ENCODE assay signal across 25 cellular contexts in the genomic region with DNA sequence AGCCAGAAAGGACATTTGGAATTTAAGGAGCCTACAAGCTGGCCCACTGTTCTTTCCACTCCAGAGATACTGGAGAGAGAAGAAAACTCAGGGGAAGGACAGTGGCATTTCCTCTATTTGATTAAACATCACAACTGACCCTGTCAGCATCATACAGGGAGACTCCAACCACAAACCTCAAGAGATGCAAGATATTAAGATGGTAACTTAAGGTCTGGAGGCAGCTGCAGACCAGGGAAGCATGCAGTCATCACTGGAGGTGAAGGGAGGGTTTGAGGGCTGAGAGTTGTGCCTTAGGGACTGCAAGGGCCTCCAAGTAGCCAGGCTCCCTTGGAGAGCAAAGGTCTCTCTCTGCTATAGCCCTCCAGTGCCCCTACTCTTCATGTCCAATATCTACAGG.
DNase-seq lines count a peak whose midpoint lies in the region; ATAC-seq and TF ChIP-seq lines count a peak whose summit lies in the region.
"Had no signal": no experiment of that assay in that cellular context is flagged by ENCODE, and none has a peak within 500 bp of the region (broad histone marks: within the 10 kb centered on the region; RNA-seq: fewer than 3 reads in every experiment).

No MANE protein-coding gene starts in this region.

- H3K36me3 Mint-ChIP-seq in activated naive CD8-positive, alpha-beta T cell treated with anti-CD3 and anti-CD28 coated beads for 36 hours: no peaks in the 10 kb centered on the region
- H3K36me3 Mint-ChIP-seq: activated naive CD8-positive, alpha-beta T cell treated with anti-CD3 and anti-CD28 coated beads, Interleukin-2, amount 10 ng/mL, durations not matched to agents 7 days and 5 days; CD4-positive, alpha-beta memory T cell; naive thymus-derived CD8-positive, alpha-beta T cell had no signal

- H4K91ac ChIP-seq in IMR-90 (ENCODE audit: insufficient read depth, low read depth, low read length): no peak overlapping the region

- H3K18ac ChIP-seq in IMR-90 (ENCODE audit: low read depth, low read length) (no peak overlapping the region), mesendoderm (ENCODE audit: low read length) (no peak overlapping the region)

- H3K14ac ChIP-seq in IMR-90 (replicated peaks; ENCODE audit: low read depth, low read length): no peak overlapping the region

- ATAC-seq in IMR-90 (ENCODE audit: low read depth): no peak; the same call in 1 of the 2 replicates
- ATAC-seq: activated CD8-positive, alpha-beta T cell treated with anti-CD3 and anti-CD28 coated beads for 36 hours; activated T-cell treated with anti-CD3 and anti-CD28 coated beads, Interleukin-2, amount 50 U/mL, for 72 hours; naive thymus-derived CD8-positive, alpha-beta T cell; T-helper 17 cell; WTC11 had no signal

- H3K4me1 ChIP-seq in IMR-90 (ENCODE audit: control insufficient read depth, insufficient read depth, low read length): peaks cover 5% of the 10 kb centered on the region; the same call in 1 of the 2 replicates
- peaks cover 10% of the 10 kb centered on the region for H3K4me1 ChIP-seq in mesendoderm (ENCODE audit: control insufficient read depth, low read depth, low read length)
- H3K4me1 ChIP-seq: esophagus muscularis mucosa, testis had no signal

- H3K4me1 Mint-ChIP-seq in activated naive CD8-positive, alpha-beta T cell treated with anti-CD3 and anti-CD28 coated beads for 36 hours: no peaks in the 10 kb centered on the region
- H3K4me1 Mint-ChIP-seq: activated naive CD8-positive, alpha-beta T cell treated with anti-CD3 and anti-CD28 coated beads, Interleukin-2, amount 10 ng/mL, durations not matched to agents 7 days and 5 days had no signal

- H2AK9ac ChIP-seq in IMR-90 (replicated peaks; ENCODE audit: low read depth, low read length, poor library complexity): no peak overlapping the region

- H3K9ac ChIP-seq in IMR-90 (ENCODE audit: low read depth, low read length) (no peak overlapping the region), mesendoderm (ENCODE audit: low read length) (no peak overlapping the region)

- H2BK5ac ChIP-seq in IMR-90 (ENCODE audit: low read depth, low read length, poor library complexity, severe bottlenecking) (no peak overlapping the region), mesendoderm (ENCODE audit: low read length) (no peak overlapping the region)

- POLR2A ChIA-PET in IMR-90 (lab: Charles Lee; ENCODE audit: unreplicated experiment): no interaction called here

- H3K9me3 ChIP-seq in IMR-90 (ENCODE audit: control insufficient read depth, insufficient read depth, low read length): no peaks in the 10 kb centered on the region
- H3K9me3 ChIP-seq: esophagus muscularis mucosa, testis had no signal

- in situ Hi-C loops in IMR-90 (cut with MboI; ENCODE audit: low sequenced_read_pairs): no loop called here

- no TSS peak for BruUV-seq in IMR-90 (replicated peaks; lab: Mats Ljungman, UMichigan)

- no peaks in the 10 kb centered on the region for H3K36me3 ChIP-seq in IMR-90 (ENCODE audit: control insufficient read depth, insufficient read depth, low read length)
- no peaks in the 10 kb centered on the region for H3K36me3 ChIP-seq in mesendoderm (ENCODE audit: control insufficient read depth, insufficient read depth, low read length)
- H3K36me3 ChIP-seq: esophagus muscularis mucosa had no signal

- peak; percentile 58 for DNase-seq in AG08395 (ENCODE audit: low spot score)
- peak; percentile 71 for DNase-seq in IMR-90
- DNase-seq in astrocyte of the hippocampus (ENCODE audit: low read depth, low spot score): peak; percentile 28
- DNase-seq in mesendoderm: peak; percentile 11
- no peak for DNase-seq in activated CD4-positive, CD25-positive, alpha-beta regulatory T cell (lab: John Stamatoyannopoulos, UW)
- DNase-seq in coronary artery (ENCODE audit: low spot score): no peak
- DNase-seq in activated naive CD8-positive, alpha-beta T cell treated with anti-CD3 and anti-CD28 coated beads for 36 hours: no peak
- DNase-seq in activated T-cell treated with anti-CD3 and anti-CD28 coated beads, Interleukin-2, amount 50 U/mL, for 48 hours: no peak
- DNase-seq: activated CD8-positive, alpha-beta T cell treated with anti-CD3 and anti-CD28 coated beads for 36 hours; activated naive CD8-positive, alpha-beta T cell treated with anti-CD3 and anti-CD28 coated beads, Interleukin-2, amount 10 ng/mL, durations not matched to agents 7 days and 5 days; activated T-cell treated with anti-CD3 and anti-CD28 coated beads, Interleukin-2, amount 50 U/mL, for 72 hours; CD4-positive, alpha-beta memory T cell; effector CD4-positive, alpha-beta T cell; H7; head of caudate nucleus; naive thymus-derived CD8-positive, alpha-beta T cell; NCI-H1092 treated with DMSO at 0.1 percent for 48 hours; NCI-H524 treated with DMSO at 0.1 percent for 48 hours; SHP77 treated with DMSO at 0.1 percent for 48 hours; T-helper 17 cell; testis had no signal

- H4K8ac ChIP-seq in IMR-90 (ENCODE audit: low read depth in 2 of 2, low read length in 2 of 2): no peak overlapping the region
- H4K8ac ChIP-seq in mesendoderm (ENCODE audit: low read depth, low read length): no peak overlapping the region

- no peak overlapping the region for H2AFZ ChIP-seq in IMR-90 (replicated peaks; ENCODE audit: low read length, poor library complexity)

- peaks cover 5% of the 10 kb centered on the region for H4K20me1 ChIP-seq in IMR-90 (ENCODE audit: insufficient read depth, low read length)

- no peak for TF ChIP-seq POLR2A in IMR-90 (IDR thresholded peaks at IDR 0.05; ENCODE audit: low read depth, low read length)

- peaks cover 2% of the 10 kb centered on the region for H3K27me3 Mint-ChIP-seq in activated naive CD8-positive, alpha-beta T cell treated with anti-CD3 and anti-CD28 coated beads for 36 hours
- H3K27me3 Mint-ChIP-seq: progenitor cell of endocrine pancreas had no signal

- H3K4me3 ChIP-seq in IMR-90 (ENCODE audit: insufficient read depth, low read depth, low read length) (no peak overlapping the region), mesendoderm (ENCODE audit: low read length) (no peak overlapping the region), coronary artery (no peak overlapping the region)
- H3K4me3 ChIP-seq: esophagus muscularis mucosa, skin epidermis, testis had no signal

- CTCF ChIA-PET in IMR-90 (lab: Yijun Ruan, JAX): no interaction called here

- H3K56ac ChIP-seq in IMR-90 (ENCODE audit: extremely low read depth, insufficient read depth, low read length): no peak overlapping the region
- no peak overlapping the region for H3K56ac ChIP-seq in mesendoderm (ENCODE audit: low read length)

- H2BK120ac ChIP-seq in IMR-90 (ENCODE audit: low read depth, low read length) (no peak overlapping the region), mesendoderm (ENCODE audit: low read depth, low read length) (no peak overlapping the region)

- H4K5ac ChIP-seq in IMR-90 (ENCODE audit: low read depth, low read length): no peak overlapping the region
- no peak overlapping the region for H4K5ac ChIP-seq in mesendoderm (ENCODE audit: low read length)

- intact Hi-C loops in IMR-90 (cut with micrococcal nuclease): no loop called here

- H3K4me3 Mint-ChIP-seq in activated naive CD8-positive, alpha-beta T cell treated with anti-CD3 and anti-CD28 coated beads for 36 hours: no peak overlapping the region
- H3K4me3 Mint-ChIP-seq: activated CD8-positive, alpha-beta T cell treated with anti-CD3 and anti-CD28 coated beads for 36 hours; activated naive CD8-positive, alpha-beta T cell treated with anti-CD3 and anti-CD28 coated beads, Interleukin-2, amount 10 ng/mL, durations not matched to agents 7 days and 5 days; activated T-cell treated with anti-CD3 and anti-CD28 coated beads, Interleukin-2, amount 50 U/mL, for 72 hours; CD4-positive, alpha-beta memory T cell; naive thymus-derived CD8-positive, alpha-beta T cell; T-helper 17 cell; WTC11 had no signal

- H3K4ac ChIP-seq in IMR-90 (ENCODE audit: low read depth, low read length) (no peak overlapping the region), mesendoderm (ENCODE audit: low read depth, low read length) (no peak overlapping the region)

- H3K4me2 ChIP-seq in IMR-90 (ENCODE audit: low read depth, low read length): no peak overlapping the region
- no peak overlapping the region for H3K4me2 ChIP-seq in mesendoderm (ENCODE audit: low read length)

- H2BK20ac ChIP-seq in IMR-90 (ENCODE audit: low read depth, low read length): no peak overlapping the region

- no peak overlapping the region for H2BK15ac ChIP-seq in IMR-90 (ENCODE audit: low read depth, low read length)
- no peak overlapping the region for H2BK15ac ChIP-seq in mesendoderm (replicated peaks; ENCODE audit: low read depth)

- H3K79me1 ChIP-seq in IMR-90 (ENCODE audit: low read depth in 1 of 2, low read length in 2 of 2): peaks cover 14 to 25% of the 10 kb centered on the region in 2 experiments; a peak in 3 of 4 replicates
- H3K79me1 ChIP-seq in mesendoderm (ENCODE audit: low read length): no peaks in the 10 kb centered on the region

- H3K27ac ChIP-seq in IMR-90 (ENCODE audit: insufficient read depth, low read length) (no peak overlapping the region), mesendoderm (ENCODE audit: low read depth, low read length) (no peak overlapping the region), coronary artery (no peak overlapping the region)
- H3K27ac ChIP-seq: esophagus muscularis mucosa, skin epidermis, testis had no signal

- H3K79me2 ChIP-seq in mesendoderm (ENCODE audit: control insufficient read depth, insufficient read depth, low read length): no peaks in the 10 kb centered on the region

- H3K23ac ChIP-seq in IMR-90 (ENCODE audit: low read depth, low read length) (no peak overlapping the region), mesendoderm (ENCODE audit: low read length) (no peak overlapping the region)

- no peak overlapping the region for H3K27ac Mint-ChIP-seq in activated naive CD8-positive, alpha-beta T cell treated with anti-CD3 and anti-CD28 coated beads for 36 hours
- H3K27ac Mint-ChIP-seq: activated CD8-positive, alpha-beta T cell treated with anti-CD3 and anti-CD28 coated beads for 36 hours; activated naive CD8-positive, alpha-beta T cell treated with anti-CD3 and anti-CD28 coated beads, Interleukin-2, amount 10 ng/mL, durations not matched to agents 7 days and 5 days; activated T-cell treated with anti-CD3 and anti-CD28 coated beads, Interleukin-2, amount 50 U/mL, for 72 hours; CD4-positive, alpha-beta memory T cell; naive thymus-derived CD8-positive, alpha-beta T cell; progenitor cell of endocrine pancreas; T-helper 17 cell; WTC11 had no signal

- dilution Hi-C loops in IMR-90 (cut with HindIII; ENCODE audit: low sequenced_read_pairs, unreplicated experiment): no loop called here

- TF ChIP-seq CTCF in IMR-90 (conservative IDR thresholded peaks at IDR 0.05; ENCODE audit: low read depth, low read length) (no peak), coronary artery (IDR thresholded peaks at IDR 0.05) (no peak)

- H3K9me3 Mint-ChIP-seq in activated naive CD8-positive, alpha-beta T cell treated with anti-CD3 and anti-CD28 coated beads for 36 hours: no peaks in the 10 kb centered on the region
- H3K9me3 Mint-ChIP-seq: activated CD8-positive, alpha-beta T cell treated with anti-CD3 and anti-CD28 coated beads for 36 hours; activated naive CD8-positive, alpha-beta T cell treated with anti-CD3 and anti-CD28 coated beads, Interleukin-2, amount 10 ng/mL, durations not matched to agents 7 days and 5 days; activated T-cell treated with anti-CD3 and anti-CD28 coated beads, Interleukin-2, amount 50 U/mL, for 72 hours; CD4-positive, alpha-beta memory T cell; naive thymus-derived CD8-positive, alpha-beta T cell had no signal

- no peak for TF ChIP-seq RAD21 in IMR-90 (IDR thresholded peaks at IDR 0.05; ENCODE audit: low read length)

- H3K27me3 ChIP-seq in IMR-90 (ENCODE audit: control insufficient read depth, insufficient read depth, low read length) (no peaks in the 10 kb centered on the region), mesendoderm (ENCODE audit: insufficient read depth, low read length, poor library complexity) (no peaks in the 10 kb centered on the region)
- H3K27me3 ChIP-seq: esophagus muscularis mucosa, testis had no signal

- peaks cover 7% of the 10 kb centered on the region; the same call in 1 of the 2 replicates for H3K9me1 ChIP-seq in IMR-90 (ENCODE audit: insufficient read depth, low read length)

- H2AK5ac ChIP-seq in IMR-90 (ENCODE audit: low read depth, low read length): no peak overlapping the region
- no peak overlapping the region for H2AK5ac ChIP-seq in mesendoderm (ENCODE audit: low read length)

Comparison
In these comparisons a context has a peak if more than half of its experiments do, and no peak if none do; other contexts are left out.
1. DNase-seq: peak in AG08395 (single experiment), IMR-90 (single experiment), astrocyte of the hippocampus (single experiment) and mesendoderm (single experiment); none in activated CD4-positive, CD25-positive, alpha-beta regulatory T cell (0 of 4), coronary artery (single experiment), activated naive CD8-positive, alpha-beta T cell treated with anti-CD3 and anti-CD28 coated beads for 36 hours (single experiment) and activated T-cell treated with anti-CD3 and anti-CD28 coated beads, Interleukin-2, amount 50 U/mL, for 48 hours (0 of 2).